8 cellular contexts compared by ENCODE assay signal in the genomic region with DNA sequence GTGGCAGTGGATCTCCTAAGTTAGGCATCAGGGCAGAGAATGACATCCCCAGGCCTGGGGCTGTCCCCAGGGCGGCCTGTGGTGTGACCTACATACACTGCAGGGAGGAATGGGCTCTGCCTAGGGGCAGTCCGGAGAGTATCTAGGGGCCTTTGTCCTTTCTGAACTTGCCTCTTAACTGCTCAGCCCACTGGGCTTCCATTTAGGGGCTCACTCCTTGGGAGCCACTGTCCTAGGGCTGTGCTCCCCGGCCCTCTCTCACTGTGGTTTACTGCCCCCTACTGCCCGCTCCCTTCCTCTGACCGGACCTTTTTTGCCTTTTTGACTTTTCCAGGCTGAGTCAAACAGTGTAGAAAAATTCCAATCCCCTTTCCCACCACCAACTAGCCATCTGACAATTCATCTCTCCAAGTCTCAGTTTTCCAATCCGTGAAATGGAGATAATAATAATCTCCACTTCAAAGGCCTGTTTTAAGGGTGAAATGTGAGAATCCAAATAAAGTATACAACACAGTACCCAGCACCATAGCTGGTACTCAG.
DNase-seq lines count a peak whose midpoint lies in the region; ATAC-seq and TF ChIP-seq lines count a peak whose summit lies in the region.

No MANE protein-coding gene starts in this region.

- ATAC-seq in CD8-positive, alpha-beta T cell = no peak
- peak; percentile 47 for ATAC-seq in HG03354 (IDR thresholded peaks at IDR 0.05; ENCODE audit: poor library complexity, severe bottlenecking, unreplicated experiment)
- ATAC-seq in HG02759 (IDR thresholded peaks at IDR 0.05; ENCODE audit: unreplicated experiment) = no peak
- ATAC-seq in GM21526 (IDR thresholded peaks at IDR 0.05; ENCODE audit: low FRiP score, unreplicated experiment) = no peak

- H3K27ac ChIP-seq in CD8-positive, alpha-beta T cell (ENCODE audit: low read depth, low read length) = no peak overlapping the region
- H3K27ac ChIP-seq in cardiac muscle cell = peak overlapping the region; percentile 16

- TF ChIP-seq CTCF in CD8-positive, alpha-beta T cell (IDR thresholded peaks at IDR 0.05) = peak; percentile 56
- TF ChIP-seq CTCF in cardiac muscle cell (IDR thresholded peaks at IDR 0.05; ENCODE audit: low read depth, low read length) (peak; percentile 85), progenitor cell of endocrine pancreas (IDR thresholded peaks at IDR 0.05; ENCODE audit: unreplicated experiment) (peak; percentile 75)

- H3K9me3 Mint-ChIP-seq in CD8-positive, alpha-beta T cell = no peaks in the 10 kb centered on the region
- no peaks in the 10 kb centered on the region for H3K9me3 Mint-ChIP-seq in progenitor cell of endocrine pancreas (ENCODE audit: low read depth)

- H3K27ac Mint-ChIP-seq in CD8-positive, alpha-beta T cell = no peak overlapping the region
- peak overlapping the region; percentile 47 for H3K27ac Mint-ChIP-seq in progenitor cell of endocrine pancreas

- no peak overlapping the region for H3K4me3 ChIP-seq in CD8-positive, alpha-beta T cell (ENCODE audit: low read depth, low read length)
- H3K4me3 ChIP-seq in cardiac muscle cell = no peak overlapping the region

- CTCF ChIA-PET in CD8-positive, alpha-beta T cell (lab: Charles Lee) = interaction anchor here (0.6 to 2.0 kb wide), 6 partner anchors 9 to 285 kb away, joined by 3 to 26 read pairs (median 3); no protein-coding TSS in a partner anchor

- POLR2A ChIA-PET in CD8-positive, alpha-beta T cell (lab: Charles Lee) = no interaction called here

- H3K27me3 Mint-ChIP-seq in CD8-positive, alpha-beta T cell (ENCODE audit: low read depth) = peaks cover 21% of the 10 kb centered on the region
- no peaks in the 10 kb centered on the region for H3K27me3 Mint-ChIP-seq in progenitor cell of endocrine pancreas

- no peaks in the 10 kb centered on the region for H3K4me1 Mint-ChIP-seq in CD8-positive, alpha-beta T cell (ENCODE audit: low read depth)
- H3K4me1 Mint-ChIP-seq in progenitor cell of endocrine pancreas (ENCODE audit: low read depth) = peaks cover 2% of the 10 kb centered on the region

- no peaks in the 10 kb centered on the region for H3K9me3 ChIP-seq in CD8-positive, alpha-beta T cell (ENCODE audit: low read length)
- no peaks in the 10 kb centered on the region for H3K9me3 ChIP-seq in cardiac muscle cell (ENCODE audit: low read depth)

- intact Hi-C loops in CD8-positive, alpha-beta T cell (cut with DNase I, micrococcal nuclease) = loop anchor here in 1 of 2 experiments (1.0 to 2.0 kb wide), 2 partner anchors 233 to 283 kb away; no protein-coding TSS in a partner anchor

- no peaks in the 10 kb centered on the region for H3K36me3 Mint-ChIP-seq in CD8-positive, alpha-beta T cell
- no peaks in the 10 kb centered on the region for H3K36me3 Mint-ChIP-seq in progenitor cell of endocrine pancreas (ENCODE audit: insufficient read depth)

- H3K36me3 ChIP-seq in CD8-positive, alpha-beta T cell (ENCODE audit: insufficient read depth, low read length) = no peaks in the 10 kb centered on the region
- no peaks in the 10 kb centered on the region for H3K36me3 ChIP-seq in cardiac muscle cell

- no peaks in the 10 kb centered on the region for H3K4me1 ChIP-seq in CD8-positive, alpha-beta T cell (ENCODE audit: insufficient read depth, low read length)
- H3K4me1 ChIP-seq in cardiac muscle cell (ENCODE audit: low read depth) = no peaks in the 10 kb centered on the region

- peak; percentile 11 to 62 (median 26) for DNase-seq in CD8-positive, alpha-beta T cell
- peak; percentile 37 for DNase-seq in SHP77 treated with DMSO at 0.1 percent for 48 hours (lab: John Stamatoyannopoulos, UW)
- DNase-seq in activated naive CD4-positive, alpha-beta T cell treated with anti-CD3 and anti-CD28 coated beads, Interleukin-2, amount 50 U/mL, for 16 hours = peak; percentile 44
- DNase-seq in cardiac muscle cell (ENCODE audit: low read depth in 1 of 2, low spot score in 1 of 2) = peak; percentile 78 to 80
- peak; percentile 27 for DNase-seq in progenitor cell of endocrine pancreas (ENCODE audit: low spot score, unreplicated experiment)

- no peak overlapping the region for H3K4me3 Mint-ChIP-seq in CD8-positive, alpha-beta T cell
- no peak overlapping the region for H3K4me3 Mint-ChIP-seq in progenitor cell of endocrine pancreas (ENCODE audit: low read depth)

- H3K27me3 ChIP-seq in CD8-positive, alpha-beta T cell (ENCODE audit: insufficient read depth, low read length) = no peaks in the 10 kb centered on the region
- no peaks in the 10 kb centered on the region for H3K27me3 ChIP-seq in cardiac muscle cell

Comparison
In these comparisons a context has a peak if more than half of its experiments do, and no peak if none do; other contexts are left out.
1. DNase-seq: peak in every context shown above with its lines; median percentile 79 in cardiac muscle cell; 44 in activated naive CD4-positive, alpha-beta T cell treated with anti-CD3 and anti-CD28 coated beads, Interleukin-2, amount 50 U/mL, for 16 hours; 37 in SHP77 treated with DMSO at 0.1 percent for 48 hours; 27 in progenitor cell of endocrine pancreas; 26 in CD8-positive, alpha-beta T cell.